In genomic region chr20:20571068-20571780, GRCh38 we compare ENCODE assay signal across 17 cellular contexts.
A peak's percentile ranks its signal among the peaks of the same experiment; 100 is the strongest.
DNase-seq lines count a peak whose midpoint lies in the region; ATAC-seq, FAIRE-seq and TF ChIP-seq lines count a peak whose summit lies in the region.
"Had no signal": no experiment of that assay in that cellular context is flagged by ENCODE, and none has a peak within 500 bp of the region (broad histone marks: within the 10 kb centered on the region; RNA-seq: fewer than 3 reads in every experiment).

No MANE protein-coding gene starts in this region.

- no peak for TF ChIP-seq EP300 in stomach (IDR thresholded peaks at IDR 0.05)

- TF ChIP-seq CTCF in stomach (IDR thresholded peaks at IDR 0.05) = no peak

- H3K4me1 Mint-ChIP-seq in T-helper 17 cell = peaks cover 7% of the 10 kb centered on the region
- H3K4me1 Mint-ChIP-seq: B cell; CD4-positive, alpha-beta memory T cell had no signal

- H3K27ac Mint-ChIP-seq in T-helper 17 cell = peak overlapping the region; percentile 43
- H3K27ac Mint-ChIP-seq: B cell; CD4-positive, alpha-beta memory T cell had no signal

- H3K36me3 ChIP-seq in Karpas-422 (ENCODE audit: insufficient read depth, low read length) (no peaks in the 10 kb centered on the region), stomach (peaks cover 6 to 67% (median 58%) of the 10 kb centered on the region in 4 donors)
- H3K36me3 ChIP-seq: HAP-1 had no signal

- intact Hi-C loops in stomach (cut with DNase I; ENCODE audit: low total_unique reads) = no loop called here

- H3K4me3 ChIP-seq in Karpas-422 (ENCODE audit: low read length) = no peak overlapping the region
- H3K4me3 ChIP-seq in stomach = no peak overlapping the region
- H3K4me3 ChIP-seq: HAP-1 had no signal

- H2AFZ ChIP-seq in Karpas-422 (ENCODE audit: low read length) = no peak overlapping the region

- no peak overlapping the region for H3K27ac ChIP-seq in Karpas-422 (ENCODE audit: low read length)
- no peak overlapping the region for H3K27ac ChIP-seq in stomach

- H3K4me2 ChIP-seq in Karpas-422 (ENCODE audit: low read depth, low read length, poor library complexity, severe bottlenecking) = peak overlapping the region; percentile 42

- WGBS in stomach, 5 donors = 79 to 93% (median 85%) methylated on average over 6 of the region's 6 CpGs

- ATAC-seq in T-helper 17 cell = no peak
- no peak for ATAC-seq in GM21423 (IDR thresholded peaks at IDR 0.05; ENCODE audit: unreplicated experiment)
- ATAC-seq: HepG2 had no signal

- H3K9me3 ChIP-seq in Karpas-422 (ENCODE audit: low read length) (no peaks in the 10 kb centered on the region), T-helper 17 cell (ENCODE audit: control insufficient read depth, low read length, poor library complexity, severe bottlenecking) (no peaks in the 10 kb centered on the region), stomach (no peaks in the 10 kb centered on the region)
- H3K9me3 ChIP-seq: HAP-1 had no signal

- H3K9me2 ChIP-seq in Karpas-422 (replicated peaks; ENCODE audit: insufficient read depth, low read length) = no peaks in the 10 kb centered on the region

- no peak for TF ChIP-seq POLR2A in GM12891 (IDR thresholded peaks at IDR 0.05; ENCODE audit: low read depth, low read length)
- no peak for TF ChIP-seq POLR2A in stomach (IDR thresholded peaks at IDR 0.05)

- peak; percentile 78 for FAIRE-seq in GM12891 (lab: Jason Lieb, UNC)
- FAIRE-seq: A204.1, G401.6, H1, HepG2, HTR-8/SVneo had no signal

- H3K79me2 ChIP-seq in Karpas-422 (ENCODE audit: low read length) = no peaks in the 10 kb centered on the region

- H3K27me3 Mint-ChIP-seq in T-helper 17 cell = no peaks in the 10 kb centered on the region
- H3K27me3 Mint-ChIP-seq: B cell; CD4-positive, alpha-beta memory T cell had no signal

- peaks cover 13% of the 10 kb centered on the region for H3K36me3 Mint-ChIP-seq in T-helper 17 cell (ENCODE audit: low read depth)

- H3K27me3 ChIP-seq in Karpas-422 (ENCODE audit: low read length) (no peaks in the 10 kb centered on the region), stomach (no peaks in the 10 kb centered on the region)

- no peak for DNase-seq in GM12891 (ENCODE audit: insufficient read length, low spot score)
- DNase-seq in Karpas-422 = peak; percentile 48
- DNase-seq in T-helper 17 cell = no peak
- peak; percentile 41 for DNase-seq in cerebellum (ENCODE audit: low spot score)
- no peak for DNase-seq in stomach
- DNase-seq in stimulated activated CD4-positive, alpha-beta T cell treated with anti-CD3 and anti-CD28 coated beads, Interleukin-2, amount 100 ng/mL, for 24 hours = no peak
- DNase-seq in NCI-H510A (lab: John Stamatoyannopoulos, UW) = no peak
- DNase-seq: CD4-positive, alpha-beta memory T cell; DMS79 had no signal

- H4K20me1 ChIP-seq in Karpas-422 (ENCODE audit: insufficient read depth, low read depth, low read length) = no peaks in the 10 kb centered on the region

- no peak overlapping the region for H3K9ac ChIP-seq in Karpas-422 (ENCODE audit: low read length)

- H3K4me3 Mint-ChIP-seq in T-helper 17 cell = no peak overlapping the region
- H3K4me3 Mint-ChIP-seq: B cell; CD4-positive, alpha-beta memory T cell had no signal

- peaks cover 14% of the 10 kb centered on the region for H3K4me1 ChIP-seq in Karpas-422 (ENCODE audit: low read length)
- peaks cover 0 to 20% (median 6%) of the 10 kb centered on the region in 4 donors for H3K4me1 ChIP-seq in stomach
- H3K4me1 ChIP-seq: HAP-1 had no signal

TF ChIP-seq in GM12891, 5 proteins besides CTCF, POLR2A, EP300 and RAD21:
- TF ChIP-seq TAF1 (IDR thresholded peaks at IDR 0.05; ENCODE audit: low read depth, low read length) (no peak), SPI1 (IDR thresholded peaks at IDR 0.05; ENCODE audit: low read depth, low read length) (0 out of 2 replicates have a peak, but pooled peaks have one; percentile 21), POU2F2 (IDR thresholded peaks at IDR 0.05; ENCODE audit: low read depth, low read length) (no peak), POLR2AphosphoS5 (IDR thresholded peaks at IDR 0.05; ENCODE audit: low read depth, low read length) (no peak)

Comparison
In these comparisons a context has a peak if more than half of its experiments do, and no peak if none do; other contexts are left out.
1. DNase-seq: peak in Karpas-422 (single experiment) and cerebellum (single experiment); none in GM12891 (single experiment), T-helper 17 cell (0 of 3), stomach (single experiment), stimulated activated CD4-positive, alpha-beta T cell treated with anti-CD3 and anti-CD28 coated beads, Interleukin-2, amount 100 ng/mL, for 24 hours (0 of 2) and NCI-H510A (single experiment).